ENCODE assay signal across 8 cellular contexts in the genomic region with DNA sequence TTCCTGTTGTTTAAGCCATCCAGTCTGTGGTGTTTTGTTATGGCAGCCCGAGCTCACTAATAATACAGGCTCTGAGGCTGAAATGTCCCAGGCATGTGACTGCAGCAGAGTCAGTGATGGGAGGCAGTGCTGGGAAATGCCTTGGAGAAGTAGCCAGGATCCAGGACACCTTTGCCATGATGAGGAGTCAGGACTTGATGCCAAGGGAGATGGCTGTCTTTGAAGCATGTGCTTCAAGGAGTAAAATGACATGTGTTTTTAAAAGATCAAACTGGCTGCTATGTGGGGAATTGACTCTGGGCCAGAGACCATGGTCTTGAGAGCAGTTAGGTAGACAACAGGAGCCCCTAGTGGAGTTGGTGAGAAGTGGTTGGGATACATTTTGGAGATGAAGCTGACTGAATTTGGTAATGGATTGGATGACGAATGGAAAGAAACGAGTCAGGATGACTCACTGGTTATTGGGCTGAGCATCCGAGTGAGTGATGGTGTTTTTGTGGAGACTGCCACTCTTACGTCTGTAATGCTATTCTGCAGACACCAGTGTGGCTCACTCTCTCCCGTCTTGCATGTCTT.
A peak's percentile ranks its signal among the peaks of the same experiment; 100 is the strongest.
DNase-seq lines count a peak whose midpoint lies in the region; ATAC-seq and TF ChIP-seq lines count a peak whose summit lies in the region.

No MANE protein-coding gene starts in this region.

- H3K27me3 ChIP-seq in left ventricle myocardium inferior (ENCODE audit: low read depth): no peaks in the 10 kb centered on the region

- DNase-seq in AG08396 (ENCODE audit: low spot score): peak; percentile 71
- DNase-seq in HS-27A (ENCODE audit: low read depth): peak; percentile 87
- no peak for DNase-seq in left ventricle myocardium inferior
- DNase-seq in G401 (ENCODE audit: low spot score): no peak
- DNase-seq in NCI-H774 (lab: John Stamatoyannopoulos, UW): no peak

- H3K4me3 ChIP-seq in GM12875 (ENCODE audit: low read depth, low read length) (no peak overlapping the region), left ventricle myocardium inferior (no peak overlapping the region)

- ATAC-seq in SK-N-SH treated with all-trans-retinoic acid at 6 μM for 48 hours (peak; percentile 94), HG03342 (IDR thresholded peaks at IDR 0.05; ENCODE audit: unreplicated experiment) (no peak)

- H3K27ac ChIP-seq in left ventricle myocardium inferior (replicated peaks): no peak overlapping the region

- intact Hi-C loops in left ventricle myocardium inferior (cut with micrococcal nuclease): no loop called here

- in situ Hi-C loops in G401 (cut with HindIII; ENCODE audit: low sequenced_read_pairs): no loop called here

- TF ChIP-seq CTCF in GM12875 (IDR thresholded peaks at IDR 0.05; ENCODE audit: borderline replicate concordance, insufficient read depth, low read depth, low read length): peak; percentile 43
- peak; percentile 41 for TF ChIP-seq CTCF in left ventricle myocardium inferior (IDR thresholded peaks at IDR 0.05; ENCODE audit: borderline replicate concordance)

- H3K36me3 ChIP-seq in left ventricle myocardium inferior: no peaks in the 10 kb centered on the region

- H3K4me1 ChIP-seq in left ventricle myocardium inferior: no peaks in the 10 kb centered on the region

- no peaks in the 10 kb centered on the region for H3K9me3 ChIP-seq in left ventricle myocardium inferior (replicated peaks)

TF ChIP-seq in SK-N-SH treated with all-trans-retinoic acid at 6 μM for 48 hours, 23 proteins besides CTCF, POLR2A, EP300 and RAD21:
- no peak for TF ChIP-seq BACH2 (CRISPR knock-in tag; IDR thresholded peaks at IDR 0.05; ENCODE audit: borderline replicate concordance)
- peak; percentile 49; the same call in 1 of the 2 replicates for TF ChIP-seq ISL1 (CRISPR knock-in tag; IDR thresholded peaks at IDR 0.05)
- TF ChIP-seq, protein P1, sequence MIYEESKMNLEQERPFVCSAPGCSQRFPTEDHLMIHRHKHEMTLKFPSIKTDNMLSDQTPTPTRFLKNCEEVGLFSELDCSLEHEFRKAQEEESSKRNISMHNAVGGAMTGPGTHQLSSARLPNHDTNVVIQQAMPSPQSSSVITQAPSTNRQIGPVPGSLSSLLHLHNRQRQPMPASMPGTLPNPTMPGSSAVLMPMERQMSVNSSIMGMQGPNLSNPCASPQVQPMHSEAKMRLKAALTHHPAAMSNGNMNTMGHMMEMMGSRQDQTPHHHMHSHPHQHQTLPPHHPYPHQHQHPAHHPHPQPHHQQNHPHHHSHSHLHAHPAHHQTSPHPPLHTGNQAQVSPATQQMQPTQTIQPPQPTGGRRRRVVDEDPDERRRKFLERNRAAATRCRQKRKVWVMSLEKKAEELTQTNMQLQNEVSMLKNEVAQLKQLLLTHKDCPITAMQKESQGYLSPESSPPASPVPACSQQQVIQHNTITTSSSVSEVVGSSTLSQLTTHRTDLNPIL (CRISPR knock-in tag; IDR thresholded peaks at IDR 0.05; ENCODE audit: low read depth): 0 out of 2 replicates have a peak, but pooled peaks have one; percentile 22
- no peak for TF ChIP-seq RARB (CRISPR knock-in tag; IDR thresholded peaks at IDR 0.05)
- no peak for TF ChIP-seq ZFP3 (CRISPR knock-in tag; IDR thresholded peaks at IDR 0.05)
- no peak for TF ChIP-seq OSR1 (CRISPR knock-in tag; IDR thresholded peaks at IDR 0.05)
- no peak for TF ChIP-seq PPARA (CRISPR knock-in tag; IDR thresholded peaks at IDR 0.05; ENCODE audit: borderline replicate concordance)
- TF ChIP-seq TCF4 (CRISPR knock-in tag; IDR thresholded peaks at IDR 0.05; ENCODE audit: borderline replicate concordance): no peak
- no peak for TF ChIP-seq GLIS3 (CRISPR knock-in tag; IDR thresholded peaks at IDR 0.05)
- no peak for TF ChIP-seq ZFP30 (CRISPR knock-in tag; IDR thresholded peaks at IDR 0.05)
- TF ChIP-seq ZNF70 (CRISPR knock-in tag; IDR thresholded peaks at IDR 0.05): no peak
- no peak for TF ChIP-seq ZNF8 (CRISPR knock-in tag; IDR thresholded peaks at IDR 0.05)
- peak; percentile 56; the same call in 1 of the 2 replicates for TF ChIP-seq TOX (CRISPR knock-in tag; IDR thresholded peaks at IDR 0.05; ENCODE audit: borderline replicate concordance)
- TF ChIP-seq ZNF565 (CRISPR knock-in tag; conservative IDR thresholded peaks at IDR 0.05; ENCODE audit: low read depth): no peak
- TF ChIP-seq, protein P2, sequence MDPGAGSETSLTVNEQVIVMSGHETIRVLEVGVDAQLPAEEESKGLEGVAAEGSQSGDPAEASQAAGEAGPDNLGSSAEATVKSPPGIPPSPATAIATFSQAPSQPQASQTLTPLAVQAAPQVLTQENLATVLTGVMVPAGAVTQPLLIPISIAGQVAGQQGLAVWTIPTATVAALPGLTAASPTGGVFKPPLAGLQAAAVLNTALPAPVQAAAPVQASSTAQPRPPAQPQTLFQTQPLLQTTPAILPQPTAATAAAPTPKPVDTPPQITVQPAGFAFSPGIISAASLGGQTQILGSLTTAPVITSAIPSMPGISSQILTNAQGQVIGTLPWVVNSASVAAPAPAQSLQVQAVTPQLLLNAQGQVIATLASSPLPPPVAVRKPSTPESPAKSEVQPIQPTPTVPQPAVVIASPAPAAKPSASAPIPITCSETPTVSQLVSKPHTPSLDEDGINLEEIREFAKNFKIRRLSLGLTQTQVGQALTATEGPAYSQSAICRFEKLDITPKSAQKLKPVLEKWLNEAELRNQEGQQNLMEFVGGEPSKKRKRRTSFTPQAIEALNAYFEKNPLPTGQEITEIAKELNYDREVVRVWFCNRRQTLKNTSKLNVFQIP (CRISPR knock-in tag; IDR thresholded peaks at IDR 0.05; ENCODE audit: borderline replicate concordance, low read depth): no peak

Comparison
In these comparisons a context has a peak if more than half of its experiments do, and no peak if none do; other contexts are left out.
1. DNase-seq: peak in AG08396 (single experiment) and HS-27A (single experiment); none in left ventricle myocardium inferior (single experiment), G401 (single experiment) and NCI-H774 (single experiment).